8 cellular contexts compared by ENCODE assay signal in genomic region chr1:84995484-84996334, GRCh38.
DNase-seq lines count a peak whose midpoint lies in the region; ATAC-seq and TF ChIP-seq lines count a peak whose summit lies in the region.

No MANE protein-coding gene starts in this region.

- H3K9me3 Mint-ChIP-seq in activated naive CD4-positive, alpha-beta T cell treated with anti-CD3 and anti-CD28 coated beads, Interleukin-2, amount 50 U/mL, for 24 hours, result no peaks in the 10 kb centered on the region

- no peak for TF ChIP-seq CTCF in DOHH2 (IDR thresholded peaks at IDR 0.05; ENCODE audit: low read depth, low read length, poor library complexity, severe bottlenecking)

- peaks cover 1% of the 10 kb centered on the region for H3K36me3 Mint-ChIP-seq in activated naive CD4-positive, alpha-beta T cell treated with anti-CD3 and anti-CD28 coated beads, Interleukin-2, amount 50 U/mL, for 24 hours

- ATAC-seq in GM19372 (IDR thresholded peaks at IDR 0.05; ENCODE audit: low read depth, unreplicated experiment), result peak; percentile 48
- ATAC-seq in HG03139 (IDR thresholded peaks at IDR 0.05; ENCODE audit: unreplicated experiment), result peak; percentile 40
- no peak for ATAC-seq in HG03457 (IDR thresholded peaks at IDR 0.05; ENCODE audit: unreplicated experiment)

- H3K4me3 Mint-ChIP-seq in activated naive CD4-positive, alpha-beta T cell treated with anti-CD3 and anti-CD28 coated beads, Interleukin-2, amount 50 U/mL, for 24 hours, result peak overlapping the region; percentile 85

- peaks cover 29% of the 10 kb centered on the region for H3K36me3 ChIP-seq in DOHH2 (ENCODE audit: control insufficient read depth, low read length)

- H3K9me3 ChIP-seq in DOHH2 (ENCODE audit: control insufficient read depth, insufficient read depth, low read length), result no peaks in the 10 kb centered on the region

- H3F3A ChIP-seq in DOHH2 (ENCODE audit: control insufficient read depth, insufficient read depth), result peaks cover 29% of the 10 kb centered on the region

- H3K4me1 ChIP-seq in DOHH2 (ENCODE audit: control insufficient read depth, low read length), result peaks cover 54% of the 10 kb centered on the region

- peak overlapping the region; percentile 88 for H3K27ac ChIP-seq in DOHH2 (ENCODE audit: low read depth, low read length)

- H3K79me2 ChIP-seq in DOHH2 (ENCODE audit: control insufficient read depth, low read length), result peaks cover 58% of the 10 kb centered on the region

- no peak overlapping the region for H3K27ac Mint-ChIP-seq in activated naive CD4-positive, alpha-beta T cell treated with anti-CD3 and anti-CD28 coated beads, Interleukin-2, amount 50 U/mL, for 24 hours

- DNase-seq in DMS53 treated with DMSO at 0.1 percent for 48 hours (lab: John Stamatoyannopoulos, UW; ENCODE audit: unreplicated experiment) (no peak), NCI-H1417 treated with DMSO at 0.1 percent for 48 hours (lab: John Stamatoyannopoulos, UW) (no peak)
- no peak for DNase-seq in activated CD8-positive, alpha-beta memory T cell treated with anti-CD3 and anti-CD28 coated beads for 24 hours

- H3K4me3 ChIP-seq in DOHH2 (ENCODE audit: low read length), result peak overlapping the region; percentile 82

- H3K27me3 ChIP-seq in DOHH2 (ENCODE audit: control insufficient read depth, low read length), result peaks cover 15% of the 10 kb centered on the region

- H3K9me2 ChIP-seq in DOHH2 (replicated peaks; ENCODE audit: control insufficient read depth, low read length), result no peaks in the 10 kb centered on the region

- H4K20me1 ChIP-seq in DOHH2 (ENCODE audit: control insufficient read depth, insufficient read depth, low read depth, low read length), result no peaks in the 10 kb centered on the region

- H3K4me2 ChIP-seq in DOHH2 (ENCODE audit: low read length), result peak overlapping the region; percentile 98

- peaks cover 15% of the 10 kb centered on the region for H3K4me1 Mint-ChIP-seq in activated naive CD4-positive, alpha-beta T cell treated with anti-CD3 and anti-CD28 coated beads, Interleukin-2, amount 50 U/mL, for 24 hours

- H3K27me3 Mint-ChIP-seq in activated naive CD4-positive, alpha-beta T cell treated with anti-CD3 and anti-CD28 coated beads, Interleukin-2, amount 50 U/mL, for 24 hours, result peaks cover 22% of the 10 kb centered on the region
